Comparison of ENCODE assay signal across 23 cellular contexts in genomic region chr17:19657182-19657581, GRCh38. TPM values are rescaled to one million over a fixed set of nuclear protein-coding genes. Genes with fewer than 3 reads are reported as not detected.
DNase-seq lines count a peak whose midpoint lies in the region; ATAC-seq, FAIRE-seq and TF ChIP-seq lines count a peak whose summit lies in the region.
"Had no signal": no experiment of that assay in that cellular context is flagged by ENCODE, and none has a peak within 500 bp of the region (broad histone marks: within the 10 kb centered on the region; RNA-seq: fewer than 3 reads in every experiment).

No MANE protein-coding gene starts in this region.

- 31 to 71% (median 51%) methylated on average over 2 of the region's 2 CpGs for WGBS in adrenal gland, 4 donors
- WGBS in HepG2 (ENCODE audit: low lambda C conversion rate) = 3% methylated on average over 2 of the region's 2 CpGs
- 41 to 44% methylated on average over 2 of the region's 2 CpGs for WGBS in pancreas, 2 donors

- in situ Hi-C loops in HepG2 (cut with HindIII; ENCODE audit: extremely low pct_ligation_motif_present, low pct_unique_long_range_greater_than_20kb) = no loop called here

- BruUV-seq in OCI-LY7 (replicated peaks; lab: Mats Ljungman, UMichigan) (no TSS peak), HepG2 (replicated peaks; lab: Mats Ljungman, UMichigan) (no TSS peak)

- intact Hi-C loops in OCI-LY7 (cut with micrococcal nuclease; ENCODE audit: unreplicated experiment) = no loop called here
- intact Hi-C loops in adrenal gland (cut with DNase I) = no loop called here
- intact Hi-C loops in HepG2 (cut with micrococcal nuclease; ENCODE audit: unreplicated experiment) = no loop called here
- intact Hi-C loops in pancreas (cut with DNase I) = no loop called here

- TF ChIP-seq RAD21 in HepG2 (CRISPR knock-in tag; IDR thresholded peaks at IDR 0.05) = no peak

- TF ChIP-seq EP300 in HepG2 (IDR thresholded peaks at IDR 0.05; ENCODE audit: low read depth in 2 of 2, low read length in 2 of 2) (0 out of 4 replicates have a peak, but pooled peaks of 1 of the 2 experiments have one; percentile 29), HepG2 (CRISPR knock-in tag; IDR thresholded peaks at IDR 0.05; ENCODE audit: borderline replicate concordance) (no peak)

- CTCF ChIA-PET in OCI-LY7 (lab: Charles Lee; ENCODE audit: unreplicated experiment) (no interaction called here), HepG2 (lab: Yijun Ruan, JAX; ENCODE audit: low intra/inter-chr PET ratio, low total read pairs) (no interaction called here)

- peaks cover 10% of the 10 kb centered on the region for H3K4me1 ChIP-seq in OCI-LY7 (ENCODE audit: insufficient read depth, low read length, poor library complexity, severe bottlenecking)
- H3K4me1 ChIP-seq in adrenal gland (replicated peaks in 1 of 2) = peaks cover 27 to 29% of the 10 kb centered on the region in 2 donors
- peaks cover 88% of the 10 kb centered on the region for H3K4me1 ChIP-seq in HepG2 (ENCODE audit: insufficient read depth, low read length)
- H3K4me1 ChIP-seq in thoracic aorta (ENCODE audit: control insufficient read depth in 1 of 2, low read depth in 2 of 2) = peaks cover 15 to 56% of the 10 kb centered on the region in 2 donors
- H3K4me1 ChIP-seq in pancreas = peaks cover 12 to 34% (median 28%) of the 10 kb centered on the region in 3 donors

- H3K79me2 ChIP-seq in OCI-LY7 (ENCODE audit: insufficient read depth, low read depth, low read length) (no peaks in the 10 kb centered on the region), HepG2 (ENCODE audit: insufficient read depth, low read length) (peaks cover 60% of the 10 kb centered on the region)

- H3K9me3 ChIP-seq in OCI-LY7 (ENCODE audit: low read length) = no peaks in the 10 kb centered on the region
- no peaks in the 10 kb centered on the region for H3K9me3 ChIP-seq in adrenal gland (replicated peaks in 1 of 3)
- H3K9me3 ChIP-seq in HepG2 (ENCODE audit: low read length) = no peaks in the 10 kb centered on the region
- H3K9me3 ChIP-seq in thoracic aorta = no peaks in the 10 kb centered on the region
- H3K9me3 ChIP-seq in pancreas = no peaks in the 10 kb centered on the region
- H3K9me3 ChIP-seq: Caco-2 had no signal

- no peak for TF ChIP-seq POLR2A in adrenal gland (IDR thresholded peaks at IDR 0.05)
- TF ChIP-seq POLR2A in HepG2 (IDR thresholded peaks at IDR 0.05; ENCODE audit: insufficient read depth in 1 of 2, low read depth in 2 of 2, low read length in 2 of 2) = peak in 1 of 2 experiments; percentile 24; a peak in 1 of 4 replicates

- TF ChIP-seq CTCF in OCI-LY7 (conservative IDR thresholded peaks at IDR 0.05; ENCODE audit: low read length) (no peak), adrenal gland (IDR thresholded peaks at IDR 0.05) (no peak), HepG2 (CRISPR knock-in tag; IDR thresholded peaks at IDR 0.05) (no peak), thoracic aorta (IDR thresholded peaks at IDR 0.05) (no peak), pancreas (IDR thresholded peaks at IDR 0.05) (no peak)

- H3K27ac ChIP-seq in OCI-LY7 (ENCODE audit: low read depth, low read length, poor library complexity, severe bottlenecking) = no peak overlapping the region
- peak overlapping the region in 4 of 5 donors; percentile 10 to 69 (median 26) for H3K27ac ChIP-seq in adrenal gland
- H3K27ac ChIP-seq in HepG2 (ENCODE audit: extremely low read length, insufficient read depth, low read length) = peak overlapping the region; percentile 91
- peak overlapping the region; percentile 29 to 51 for H3K27ac ChIP-seq in thoracic aorta
- H3K27ac ChIP-seq in pancreas = no peak overlapping the region
- H3K27ac ChIP-seq: BLaER1, SK-N-MC had no signal

- H3K36me3 ChIP-seq in OCI-LY7 (ENCODE audit: insufficient read depth, low read length) (peaks cover 64% of the 10 kb centered on the region), adrenal gland (replicated peaks in 1 of 2) (peaks cover 0 to 60% of the 10 kb centered on the region in 2 donors), HepG2 (replicated peaks in 1 of 2; ENCODE audit: control insufficient read depth in 1 of 2, insufficient read depth in 2 of 2, low read length in 2 of 2) (peaks cover 8 to 47% of the 10 kb centered on the region in 2 experiments), thoracic aorta (peaks cover 35% of the 10 kb centered on the region), pancreas (peaks cover 0 to 33% (median 3%) of the 10 kb centered on the region in 3 donors)

- no peaks in the 10 kb centered on the region for H3K9me2 ChIP-seq in OCI-LY7 (ENCODE audit: insufficient read depth, low read length)

- H3K4me3 ChIP-seq in OCI-LY7 (ENCODE audit: low read depth, low read length, poor library complexity, severe bottlenecking) = no peak overlapping the region
- H3K4me3 ChIP-seq in adrenal gland = no peak overlapping the region
- H3K4me3 ChIP-seq in HepG2 (replicated peaks in 1 of 3; ENCODE audit: insufficient read depth in 1 of 3, low read depth in 2 of 3, low read length in 3 of 3) = no peak overlapping the region
- no peak overlapping the region for H3K4me3 ChIP-seq in thoracic aorta
- no peak overlapping the region for H3K4me3 ChIP-seq in pancreas
- H3K4me3 ChIP-seq: BLaER1, SK-N-MC had no signal

- ATAC-seq in HepG2 (peak; percentile 33), thoracic aorta (ENCODE audit: insufficient number of reproducible peaks, low FRiP score, low read depth) (no peak), pancreas (no peak)
- ATAC-seq: HCT116 had no signal

- peak; percentile 52 for FAIRE-seq in HepG2 (lab: Jason Lieb, UNC)
- no peak for FAIRE-seq in pancreas (lab: Jason Lieb, UNC)
- FAIRE-seq in frontal cortex (lab: Jason Lieb, UNC) = no peak
- FAIRE-seq: GM12892 had no signal

- H3K9ac ChIP-seq in HepG2 (ENCODE audit: insufficient read depth, low read depth, low read length) = peak overlapping the region; percentile 1; the same call in 1 of the 2 replicates
- H3K9ac ChIP-seq: BLaER1 had no signal

- no peak overlapping the region for H2AFZ ChIP-seq in OCI-LY7 (ENCODE audit: low read length)
- no peak overlapping the region for H2AFZ ChIP-seq in HepG2 (ENCODE audit: low read length)

- POLR2A ChIA-PET in OCI-LY7 (lab: Charles Lee) = interaction anchor here (1.6 kb wide), 1 partner anchor 9 kb away, joined by 8 read pairs; the partner anchor contains the start of gene ALDH3A2
- POLR2A ChIA-PET in HepG2 (lab: Yijun Ruan, JAX) = interaction anchor here (1.7 to 8.4 kb wide), 3 partner anchors 9 to 77 kb away, joined by 4 to 194 read pairs (median 16); partner anchors contain the start of gene ALDH3A2

- H3K4me2 ChIP-seq in OCI-LY7 (ENCODE audit: low read length) (peak overlapping the region; percentile 25), HepG2 (ENCODE audit: low read depth, low read length) (peak overlapping the region; percentile 61)
- H3K4me2 ChIP-seq: BLaER1 had no signal

- no peaks in the 10 kb centered on the region for H4K20me1 ChIP-seq in OCI-LY7 (ENCODE audit: insufficient read depth, low read length)
- H4K20me1 ChIP-seq in HepG2 (ENCODE audit: insufficient read depth, low read length) = no peaks in the 10 kb centered on the region
- H4K20me1 ChIP-seq: BLaER1 had no signal

- no peak for DNase-seq in OCI-LY7 (ENCODE audit: low spot score)
- DNase-seq in adrenal gland = peak in 1 of 7 donors; percentile 17
- peak; percentile 56 for DNase-seq in HepG2 (ENCODE audit: low spot score)
- no peak for DNase-seq in thoracic aorta (ENCODE audit: low spot score)
- DNase-seq in DMS114 treated with DMSO at 0.1 percent for 48 hours (lab: John Stamatoyannopoulos, UW; ENCODE audit: unreplicated experiment) = no peak
- DNase-seq in pancreas = no peak
- DNase-seq in frontal cortex (ENCODE audit: low spot score in 2 of 2) = no peak
- DNase-seq: Caco-2; CD4-positive, alpha-beta memory T cell; DMS153; GOT3; NCI-H1105 treated with DMSO at 0.1 percent for 48 hours; NCI-H2081; NCI-H2171; NCI-H345; OCI-M1; SHP77 had no signal

- H3K27me3 ChIP-seq in adrenal gland = no peaks in the 10 kb centered on the region
- H3K27me3 ChIP-seq in HepG2 (ENCODE audit: control insufficient read depth in 1 of 2, insufficient read depth in 2 of 2, low read length in 2 of 2) = no peaks in the 10 kb centered on the region
- H3K27me3 ChIP-seq in thoracic aorta (replicated peaks; ENCODE audit: insufficient read depth) = no peaks in the 10 kb centered on the region
- no peaks in the 10 kb centered on the region for H3K27me3 ChIP-seq in pancreas
- H3K27me3 ChIP-seq: BLaER1 had no signal

RNA-seq across cellular contexts. Expression of gene ALDH3A2, which starts 8.6 kb away (rescaled TPM):
- total RNA-seq in OCI-LY7 (2014; rRNA removed; shearing (Covaris generic)) = 28.9 and 29.7 TPM in 2 replicates
- total RNA-seq in OCI-LY7 (2022) = 41.1 and 47.3 TPM in 2 replicates
- total RNA-seq in adrenal gland = 1,000 to 10,000 TPM in 1 of 8 donors, 100 to 1,000 TPM in 7; 312 to 1,009 (median 444) TPM
- polyA plus RNA-seq in adrenal gland = 100 to 1,000 TPM in 2 of 3 donors, 10 to 100 TPM in 1; 99.1 to 951 (median 170) TPM
- 180 and 245 TPM in 2 replicates for total RNA-seq in HepG2 (2016; rRNA removed; fragmentation: Illumina TruSeq; extraction: Trizol)
- 28.5 and 29.7 TPM in 2 replicates for total RNA-seq in HepG2 (2016; cell fraction: cytosol; rRNA removed; fragmentation: Illumina TruSeq; extraction: Trizol; ENCODE audit: low read depth)
- total RNA-seq in HepG2 (2016; cell fraction: insoluble cytoplasmic fraction; rRNA removed; fragmentation: Illumina TruSeq; extraction: Trizol) = 175 and 252 TPM in 2 replicates
- 79.3 and 80.3 TPM in 2 replicates for total RNA-seq in HepG2 (2016; cell fraction: membrane; rRNA removed; fragmentation: Illumina TruSeq; extraction: Trizol)
- 120 and 125 TPM in 2 replicates for total RNA-seq in HepG2 (2016; cell fraction: nucleus; rRNA removed; fragmentation: Illumina TruSeq; extraction: Trizol)
- 79.1 and 80.8 TPM in 2 replicates for polyA plus RNA-seq in HepG2 (2011; rRNA removed)
- 72.4 and 72.5 TPM in 2 replicates for polyA plus RNA-seq in HepG2 (2011; cell fraction: cytosol; rRNA removed)
- polyA plus RNA-seq in HepG2 (2011; cell fraction: nucleus; rRNA removed) = 82.4 and 90.1 TPM in 2 replicates
- 70.0 and 93.3 TPM in 2 replicates for polyA plus RNA-seq in HepG2 (2012)
- 19.4 and 20.8 TPM in 2 replicates for polyA plus RNA-seq in HepG2 (2016; cell fraction: cytosol; fragmentation: Illumina TruSeq; extraction: Trizol; ENCODE audit: low read depth)
- 213 and 225 TPM in 2 replicates for polyA plus RNA-seq in HepG2 (2016; cell fraction: insoluble cytoplasmic fraction; fragmentation: Illumina TruSeq; extraction: Trizol; ENCODE audit: low read depth)
- 43.5 and 52.2 TPM in 2 replicates for polyA plus RNA-seq in HepG2 (2016; cell fraction: membrane; fragmentation: Illumina TruSeq; extraction: Trizol; ENCODE audit: low read depth)
- 137 and 153 TPM in 2 replicates for polyA plus RNA-seq in HepG2 (2016; cell fraction: nucleus; fragmentation: Illumina TruSeq; extraction: Trizol; ENCODE audit: insufficient read depth, low read depth)
- 42.9 and 77.2 TPM in 2 replicates for polyA minus RNA-seq in HepG2 (2011; rRNA and poly(A)+ RNA removed; ENCODE audit: low replicate concordance)
- polyA minus RNA-seq in HepG2 (2011; cell fraction: cytosol; rRNA and poly(A)+ RNA removed) = 64.1 and 78.1 TPM in 2 replicates
- polyA minus RNA-seq in HepG2 (2011; cell fraction: nucleus; rRNA and poly(A)+ RNA removed) = 127 and 128 TPM in 2 replicates
- total RNA-seq in thoracic aorta = 100 to 1,000 TPM in 1 of 2 donors, 10 to 100 TPM in 1; 98.1 to 125 TPM
- 100 to 1,000 TPM in 1 of 6 donors, 10 to 100 TPM in 5; 47.0 to 102 (median 57.7) TPM for total RNA-seq in pancreas
- 10 to 100 TPM; 46.3 to 58.1 TPM for polyA plus RNA-seq in pancreas
- 67.7 TPM for total RNA-seq in frontal cortex

RNA-seq across cellular contexts. Expression of gene SLC47A2, which starts 59.2 kb away (rescaled TPM):
- total RNA-seq in OCI-LY7 (2014; rRNA removed; shearing (Covaris generic)) = not detected in 2 replicates
- total RNA-seq in OCI-LY7 (2022) (not detected in 2 replicates), adrenal gland (1 to 10 TPM in 1 of 8 donors, under 1 TPM in 2, not detected in 5; 0.28 to 1.3 (median 0.36) TPM), HepG2 (2016; rRNA removed; fragmentation: Illumina TruSeq; extraction: Trizol) (0.04 TPM in 1 of 2 replicates, not detected in the other), thoracic aorta (not detected), pancreas (not detected), frontal cortex (under 0.01 TPM)
- polyA plus RNA-seq in adrenal gland (under 1 TPM in 1 of 3 donors, not detected in 2; 0.10 TPM), HepG2 (2011; rRNA removed) (not detected in 2 replicates), pancreas (not detected)
- not detected in 2 replicates for total RNA-seq in HepG2 (2016; cell fraction: cytosol; rRNA removed; fragmentation: Illumina TruSeq; extraction: Trizol; ENCODE audit: low read depth)
- total RNA-seq in HepG2 (2016; cell fraction: insoluble cytoplasmic fraction; rRNA removed; fragmentation: Illumina TruSeq; extraction: Trizol) = 0.04 TPM in 1 of 2 replicates, not detected in the other
- total RNA-seq in HepG2 (2016; cell fraction: membrane; rRNA removed; fragmentation: Illumina TruSeq; extraction: Trizol) = 0.06 TPM in 1 of 2 replicates, not detected in the other
- total RNA-seq in HepG2 (2016; cell fraction: nucleus; rRNA removed; fragmentation: Illumina TruSeq; extraction: Trizol) = 0.25 TPM in 1 of 2 replicates, not detected in the other
- not detected in 2 replicates for polyA plus RNA-seq in HepG2 (2011; cell fraction: cytosol; rRNA removed)
- not detected in 2 replicates for polyA plus RNA-seq in HepG2 (2011; cell fraction: nucleus; rRNA removed)
- polyA plus RNA-seq in HepG2 (2012) = 0.07 and 0.17 TPM in 2 replicates
- not detected in 2 replicates for polyA plus RNA-seq in HepG2 (2016; cell fraction: cytosol; fragmentation: Illumina TruSeq; extraction: Trizol; ENCODE audit: low read depth)
- polyA plus RNA-seq in HepG2 (2016; cell fraction: insoluble cytoplasmic fraction; fragmentation: Illumina TruSeq; extraction: Trizol; ENCODE audit: low read depth) = not detected in 2 replicates
- polyA plus RNA-seq in HepG2 (2016; cell fraction: membrane; fragmentation: Illumina TruSeq; extraction: Trizol; ENCODE audit: low read depth) = not detected in 2 replicates
- not detected in 2 replicates for polyA plus RNA-seq in HepG2 (2016; cell fraction: nucleus; fragmentation: Illumina TruSeq; extraction: Trizol; ENCODE audit: insufficient read depth, low read depth)
- polyA minus RNA-seq in HepG2 (2011; rRNA and poly(A)+ RNA removed; ENCODE audit: low replicate concordance) = 0.21 TPM in 1 of 2 replicates, not detected in the other
- not detected in 2 replicates for polyA minus RNA-seq in HepG2 (2011; cell fraction: cytosol; rRNA and poly(A)+ RNA removed)
- polyA minus RNA-seq in HepG2 (2011; cell fraction: nucleus; rRNA and poly(A)+ RNA removed) = not detected in 2 replicates
- total RNA-seq: CD4-positive, alpha-beta memory T cell; G401; RPMI7951 had no signal
- polyA plus RNA-seq: CD4-positive, alpha-beta memory T cell had no signal

Comparison
In these comparisons a context has a peak if more than half of its experiments do, and no peak if none do; other contexts are left out.
1. H3K27ac ChIP-seq: peak in adrenal gland (4 of 5), HepG2 (single experiment) and thoracic aorta (2 of 2); none in OCI-LY7 (single experiment) and pancreas (0 of 4).